Comparison of ENCODE assay signal across 2 cellular contexts in the genomic region with DNA sequence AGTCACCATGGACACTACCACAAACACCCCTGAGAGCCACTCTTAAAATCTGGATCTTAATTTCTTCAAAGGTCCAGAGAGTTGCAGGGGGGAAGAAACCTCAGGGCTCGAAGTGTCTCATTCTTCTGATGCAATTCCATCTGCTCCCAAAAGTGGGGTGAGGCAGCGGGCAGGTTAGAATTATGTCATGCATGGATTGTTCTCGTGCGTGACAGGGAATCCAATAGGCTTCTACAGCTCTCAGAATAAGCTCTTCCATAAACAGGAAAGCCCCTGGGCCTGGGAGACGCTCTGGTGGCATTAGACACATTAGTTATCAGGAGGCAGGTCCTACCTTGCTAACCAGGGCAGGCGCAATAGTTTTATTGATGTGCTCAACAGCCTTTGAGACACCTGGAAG.
TF ChIP-seq lines count a peak whose summit lies in the region.

No MANE protein-coding gene starts in this region.

TF ChIP-seq in GM23338, 12 proteins besides CTCF, POLR2A, EP300 and RAD21:
- TF ChIP-seq ZNF331 (CRISPR knock-in tag; IDR thresholded peaks at IDR 0.05; ENCODE audit: low read depth) (no peak), REST (IDR thresholded peaks at IDR 0.05; ENCODE audit: unreplicated experiment) (no peak), EZH2 (IDR thresholded peaks at IDR 0.05; ENCODE audit: low read depth, unreplicated experiment) (no peak), CREB1 (CRISPR knock-in tag; IDR thresholded peaks at IDR 0.05; ENCODE audit: low read depth) (no peak)
- TF ChIP-seq, protein P1, sequence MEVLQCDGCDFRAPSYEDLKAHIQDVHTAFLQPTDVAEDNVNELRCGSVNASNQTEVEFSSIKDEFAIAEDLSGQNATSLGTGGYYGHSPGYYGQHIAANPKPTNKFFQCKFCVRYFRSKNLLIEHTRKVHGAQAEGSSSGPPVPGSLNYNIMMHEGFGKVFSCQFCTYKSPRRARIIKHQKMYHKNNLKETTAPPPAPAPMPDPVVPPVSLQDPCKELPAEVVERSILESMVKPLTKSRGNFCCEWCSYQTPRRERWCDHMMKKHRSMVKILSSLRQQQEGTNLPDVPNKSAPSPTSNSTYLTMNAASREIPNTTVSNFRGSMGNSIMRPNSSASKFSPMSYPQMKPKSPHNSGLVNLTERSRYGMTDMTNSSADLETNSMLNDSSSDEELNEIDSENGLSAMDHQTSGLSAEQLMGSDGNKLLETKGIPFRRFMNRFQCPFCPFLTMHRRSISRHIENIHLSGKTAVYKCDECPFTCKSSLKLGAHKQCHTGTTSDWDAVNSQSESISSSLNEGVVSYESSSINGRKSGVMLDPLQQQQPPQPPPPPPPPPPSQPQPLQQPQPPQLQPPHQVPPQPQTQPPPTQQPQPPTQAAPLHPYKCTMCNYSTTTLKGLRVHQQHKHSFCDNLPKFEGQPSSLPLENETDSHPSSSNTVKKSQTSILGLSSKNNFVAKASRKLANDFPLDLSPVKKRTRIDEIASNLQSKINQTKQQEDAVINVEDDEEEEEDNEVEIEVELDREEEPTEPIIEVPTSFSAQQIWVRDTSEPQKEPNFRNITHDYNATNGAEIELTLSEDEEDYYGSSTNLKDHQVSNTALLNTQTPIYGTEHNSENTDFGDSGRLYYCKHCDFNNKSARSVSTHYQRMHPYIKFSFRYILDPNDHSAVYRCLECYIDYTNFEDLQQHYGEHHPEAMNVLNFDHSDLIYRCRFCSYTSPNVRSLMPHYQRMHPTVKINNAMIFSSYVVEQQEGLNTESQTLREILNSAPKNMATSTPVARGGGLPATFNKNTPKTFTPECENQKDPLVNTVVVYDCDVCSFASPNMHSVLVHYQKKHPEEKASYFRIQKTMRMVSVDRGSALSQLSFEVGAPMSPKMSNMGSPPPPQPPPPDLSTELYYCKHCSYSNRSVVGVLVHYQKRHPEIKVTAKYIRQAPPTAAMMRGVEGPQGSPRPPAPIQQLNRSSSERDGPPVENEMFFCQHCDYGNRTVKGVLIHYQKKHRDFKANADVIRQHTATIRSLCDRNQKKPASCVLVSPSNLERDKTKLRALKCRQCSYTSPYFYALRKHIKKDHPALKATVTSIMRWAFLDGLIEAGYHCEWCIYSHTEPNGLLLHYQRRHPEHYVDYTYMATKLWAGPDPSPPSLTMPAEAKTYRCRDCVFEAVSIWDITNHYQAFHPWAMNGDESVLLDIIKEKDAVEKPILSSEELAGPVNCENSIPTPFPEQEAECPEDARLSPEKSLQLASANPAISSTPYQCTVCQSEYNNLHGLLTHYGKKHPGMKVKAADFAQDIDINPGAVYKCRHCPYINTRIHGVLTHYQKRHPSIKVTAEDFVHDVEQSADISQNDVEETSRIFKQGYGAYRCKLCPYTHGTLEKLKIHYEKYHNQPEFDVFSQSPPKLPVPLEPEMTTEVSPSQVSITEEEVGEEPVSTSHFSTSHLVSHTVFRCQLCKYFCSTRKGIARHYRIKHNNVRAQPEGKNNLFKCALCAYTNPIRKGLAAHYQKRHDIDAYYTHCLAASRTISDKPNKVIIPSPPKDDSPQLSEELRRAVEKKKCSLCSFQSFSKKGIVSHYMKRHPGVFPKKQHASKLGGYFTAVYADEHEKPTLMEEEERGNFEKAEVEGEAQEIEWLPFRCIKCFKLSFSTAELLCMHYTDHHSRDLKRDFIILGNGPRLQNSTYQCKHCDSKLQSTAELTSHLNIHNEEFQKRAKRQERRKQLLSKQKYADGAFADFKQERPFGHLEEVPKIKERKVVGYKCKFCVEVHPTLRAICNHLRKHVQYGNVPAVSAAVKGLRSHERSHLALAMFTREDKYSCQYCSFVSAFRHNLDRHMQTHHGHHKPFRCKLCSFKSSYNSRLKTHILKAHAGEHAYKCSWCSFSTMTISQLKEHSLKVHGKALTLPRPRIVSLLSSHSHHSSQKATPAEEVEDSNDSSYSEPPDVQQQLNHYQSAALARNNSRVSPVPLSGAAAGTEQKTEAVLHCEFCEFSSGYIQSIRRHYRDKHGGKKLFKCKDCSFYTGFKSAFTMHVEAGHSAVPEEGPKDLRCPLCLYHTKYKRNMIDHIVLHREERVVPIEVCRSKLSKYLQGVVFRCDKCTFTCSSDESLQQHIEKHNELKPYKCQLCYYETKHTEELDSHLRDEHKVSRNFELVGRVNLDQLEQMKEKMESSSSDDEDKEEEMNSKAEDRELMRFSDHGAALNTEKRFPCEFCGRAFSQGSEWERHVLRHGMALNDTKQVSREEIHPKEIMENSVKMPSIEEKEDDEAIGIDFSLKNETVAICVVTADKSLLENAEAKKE (CRISPR knock-in tag; IDR thresholded peaks at IDR 0.05), result no peak

TF ChIP-seq in liver, 16 proteins besides CTCF, POLR2A, EP300 and RAD21 (continued from another document):
- TF ChIP-seq GABPA (IDR thresholded peaks at IDR 0.05 in 1 of 2, conservative IDR thresholded peaks at IDR 0.05 in 1 of 2), result no peak
